In the genomic region with DNA sequence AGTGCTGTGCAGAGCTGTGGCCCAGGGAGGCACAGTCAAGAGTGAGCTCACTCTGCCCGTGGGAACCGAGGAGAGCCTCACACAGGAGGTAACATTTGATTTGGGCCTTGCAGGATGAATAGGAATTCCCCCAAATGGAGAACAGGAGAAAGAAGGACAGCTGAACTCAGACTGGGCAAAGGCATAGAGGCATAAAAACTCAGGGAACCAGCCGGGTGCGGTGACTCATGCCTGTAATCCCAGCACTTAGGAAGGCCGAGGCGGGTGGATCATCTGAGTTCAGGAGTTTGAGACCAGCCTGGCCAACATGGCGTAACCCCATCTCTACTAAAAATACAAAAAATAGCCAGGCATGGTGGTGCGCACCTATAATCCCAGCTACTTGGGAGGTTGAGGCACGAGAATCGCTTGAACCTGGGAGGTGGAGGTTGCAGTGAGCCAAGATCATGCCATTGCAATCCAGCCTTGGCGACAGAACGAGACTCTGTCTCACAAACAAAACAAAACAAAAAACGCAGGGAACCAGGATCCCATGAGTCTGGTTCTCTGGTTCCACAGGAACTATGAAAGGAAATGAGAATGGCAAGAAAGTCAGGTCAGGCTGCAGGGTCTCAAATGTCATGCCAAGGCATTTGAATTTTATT, we compare ENCODE assay signal across 14 cellular contexts. TPM values are rescaled to one million over a fixed set of nuclear protein-coding genes. Genes with fewer than 3 reads are reported as not detected.
DNase-seq lines count a peak whose midpoint lies in the region; TF ChIP-seq lines count a peak whose summit lies in the region.
"Not testable (repeated sequence)": the region's sequence is repeated elsewhere in the genome, so short reads cannot be mapped to it uniquely, and the experiment has no call there.
"Had no signal": no experiment of that assay in that cellular context is flagged by ENCODE, and none has a peak within 500 bp of the region (broad histone marks: within the 10 kb centered on the region; RNA-seq: fewer than 3 reads in every experiment).

No MANE protein-coding gene starts in this region.

- peaks cover 4 to 15% of the 10 kb centered on the region in 2 donors for H3K4me1 ChIP-seq in adrenal gland (replicated peaks in 1 of 2)
- H3K4me1 ChIP-seq in esophagus muscularis mucosa, result peaks cover 44 to 76% (median 73%) of the 10 kb centered on the region in 4 donors
- H3K4me1 ChIP-seq in hepatocyte (ENCODE audit: insufficient read depth), result peaks cover 25% of the 10 kb centered on the region
- H3K4me1 ChIP-seq in skeletal muscle tissue (ENCODE audit: control insufficient read depth in 3 of 3, insufficient read depth in 3 of 3, low read length in 3 of 3), result peaks cover 32 to 40% (median 33%) of the 10 kb centered on the region in 3 donors
- H3K4me1 ChIP-seq in transverse colon, result peaks cover 17 to 45% (median 33%) of the 10 kb centered on the region in 4 donors

- H3K9me2 ChIP-seq in hepatocyte (replicated peaks; ENCODE audit: insufficient read depth), result not testable (repeated sequence)

- not testable (repeated sequence) for H3K27me3 ChIP-seq in adrenal gland; esophagus muscularis mucosa; hepatocyte; skeletal muscle tissue (ENCODE audit: control insufficient read depth in 3 of 3, insufficient read depth in 3 of 3, low read length in 3 of 3); transverse colon

- not testable (repeated sequence) for TF ChIP-seq POLR2A in adrenal gland (IDR thresholded peaks at IDR 0.05); esophagus muscularis mucosa (IDR thresholded peaks at IDR 0.05; ENCODE audit: low read depth); transverse colon (IDR thresholded peaks at IDR 0.05)

- WGBS in adrenal gland, 4 donors, result 80 to 89% (median 84%) methylated on average over 13 of the region's 13 CpGs
- 72% methylated on average over 13 of the region's 13 CpGs for WGBS in esophagus muscularis mucosa
- WGBS in hepatocyte (ENCODE audit: low lambda C conversion rate, missing lambda C conversion rate), result 89% methylated on average over 13 of the region's 13 CpGs
- WGBS in transverse colon (ENCODE audit: low coverage in 1 of 2), 2 donors, result 63 to 82% methylated on average over 4 to 13 of the region's 13 CpGs

- H3K9me3 ChIP-seq in adrenal gland (replicated peaks in 1 of 3); esophagus muscularis mucosa; hepatocyte (ENCODE audit: low read depth); skeletal muscle tissue (ENCODE audit: control insufficient read depth in 3 of 3, low read length in 3 of 3); transverse colon: not testable (repeated sequence)

- intact Hi-C loops in adrenal gland (cut with DNase I); esophagus muscularis mucosa (cut with DNase I); transverse colon (cut with DNase I; ENCODE audit: low total_unique reads): not testable (repeated sequence)

- peak overlapping the region in 3 of 5 donors; percentile 63 to 87 (median 78) for H3K27ac ChIP-seq in adrenal gland
- peak overlapping the region; percentile 92 to 96 (median 94) for H3K27ac ChIP-seq in esophagus muscularis mucosa (replicated peaks in 1 of 4)
- peak overlapping the region; percentile 67 for H3K27ac ChIP-seq in hepatocyte
- peak overlapping the region; percentile 45 for H3K27ac ChIP-seq in skeletal muscle tissue (ENCODE audit: low read depth, low read length)
- peak overlapping the region; percentile 81 to 87 (median 84) for H3K27ac ChIP-seq in transverse colon

- not testable (repeated sequence) for H2AFZ ChIP-seq in hepatocyte

- not testable (repeated sequence) for H3K36me3 ChIP-seq in adrenal gland (replicated peaks in 1 of 2); esophagus muscularis mucosa; hepatocyte (replicated peaks; ENCODE audit: insufficient read depth, low read depth); skeletal muscle tissue (ENCODE audit: control insufficient read depth in 3 of 3, insufficient read depth in 3 of 3, low read length in 3 of 3); transverse colon

- DNase-seq in HT1080 (ENCODE audit: low read depth), result peak; percentile 21
- DNase-seq in adrenal gland; esophagus muscularis mucosa (ENCODE audit: extremely low spot score); hepatocyte (ENCODE audit: low spot score); transverse colon: not testable (repeated sequence)
- DNase-seq in myocyte (ENCODE audit: low read depth), result peak; percentile 72

- not testable (repeated sequence) for H3K9ac ChIP-seq in skeletal muscle tissue (ENCODE audit: low read depth in 1 of 3, low read length in 3 of 3)

- not testable (repeated sequence) for H3K4me2 ChIP-seq in hepatocyte

- not testable (repeated sequence) for TF ChIP-seq EP300 in esophagus muscularis mucosa (IDR thresholded peaks at IDR 0.05); transverse colon (IDR thresholded peaks at IDR 0.05; ENCODE audit: low read depth)

- in situ Hi-C loops in transverse colon (cut with MboI; ENCODE audit: low pct_ligation_motif_present in 1 of 4, low pct_unique_long_range_greater_than_20kb in 1 of 4, low sequenced_read_pairs in 3 of 4), result loop anchor here in 1 of 4 donors (25.0 kb wide), 1 partner anchor 105 kb away; a partner anchor contains a TSS

- not testable (repeated sequence) for TF ChIP-seq CTCF in adrenal gland (IDR thresholded peaks at IDR 0.05); esophagus muscularis mucosa (IDR thresholded peaks at IDR 0.05); hepatocyte (IDR thresholded peaks at IDR 0.05; ENCODE audit: poor library complexity); transverse colon (IDR thresholded peaks at IDR 0.05)

- not testable (repeated sequence) for H3K4me3 ChIP-seq in adrenal gland; esophagus muscularis mucosa; hepatocyte; skeletal muscle tissue (ENCODE audit: low read length in 3 of 3); transverse colon

- H3K79me2 ChIP-seq in hepatocyte, result not testable (repeated sequence)

- H4K20me1 ChIP-seq in hepatocyte (ENCODE audit: insufficient read depth, poor library complexity, severe bottlenecking), result not testable (repeated sequence)

RNA-seq across cellular contexts. Expression of a gene that starts 8.6 kb away (rescaled TPM):
- total RNA-seq in HT1080 (2014; rRNA removed; shearing (Covaris generic)), result 0.05 TPM in 1 of 2 replicates, not detected in the other
- polyA plus RNA-seq in HT1080 (2015; cell fraction: cytosol; rRNA removed), result 0.09 and 0.20 TPM in 2 replicates
- polyA plus RNA-seq in HT1080 (2015; cell fraction: nucleus; rRNA removed), result 0.12 and 0.22 TPM in 2 replicates
- total RNA-seq in adrenal gland (10 to 100 TPM in 5 of 8 donors, 1 to 10 TPM in 3; 5.4 to 29.4 (median 15.6) TPM), esophagus muscularis mucosa (100 to 1,000 TPM; 100 to 186 (median 165) TPM), hepatocyte (0.83 and 0.84 TPM in 2 replicates), myocyte (0.11 and 0.31 TPM in 2 replicates), skeletal muscle tissue (1.0 TPM), transverse colon (10 to 100 TPM; 15.4 to 35.2 (median 23.3) TPM)
- polyA plus RNA-seq in adrenal gland (10 to 100 TPM in 2 of 3 donors, 1 to 10 TPM in 1; 9.7 to 19.5 (median 12.3) TPM), hepatocyte (8.7 and 10.8 TPM in 2 replicates)
- polyA plus RNA-seq in myocyte (2012), result 1.2 TPM
- total RNA-seq: activated CD8-positive, alpha-beta memory T cell treated with anti-CD3 and anti-CD28 coated beads, Interleukin-2, amount 10 ng/mL, durations not matched to agents 7 days and 5 days; HepG2 had no signal
- polyA plus RNA-seq: CD14-positive monocyte, HepG2 had no signal

RNA-seq across cellular contexts. Expression of a gene that starts 26.9 kb away (rescaled TPM):
- total RNA-seq in HT1080 (2014; rRNA removed; shearing (Covaris generic)), result not detected in 2 replicates
- polyA plus RNA-seq in HT1080 (2015; cell fraction: cytosol; rRNA removed), result not detected in 2 replicates
- polyA plus RNA-seq in HT1080 (2015; cell fraction: nucleus; rRNA removed), result not detected in 2 replicates
- total RNA-seq in adrenal gland, result not detected
- polyA plus RNA-seq in adrenal gland, result under 1 TPM in 1 of 3 donors, not detected in 2; 0.07 TPM
- not detected for total RNA-seq in esophagus muscularis mucosa
- not detected in 2 replicates for total RNA-seq in hepatocyte
- polyA plus RNA-seq in hepatocyte, result 0.28 TPM in 1 of 2 replicates, not detected in the other
- not detected in 2 replicates for total RNA-seq in myocyte
- not detected for polyA plus RNA-seq in myocyte (2012)
- total RNA-seq in skeletal muscle tissue, result not detected
- total RNA-seq in transverse colon, result not detected
- total RNA-seq: activated CD8-positive, alpha-beta memory T cell treated with anti-CD3 and anti-CD28 coated beads, Interleukin-2, amount 10 ng/mL, durations not matched to agents 7 days and 5 days; esophagus mucosa; HepG2; lung; SK-MEL-5; subcutaneous adipose tissue had no signal
- polyA plus RNA-seq: CD14-positive monocyte, HepG2, lung had no signal
